In genomic region chr7:17966706-17967105, GRCh38 we compare ENCODE assay signal across 3 cellular contexts.
"Had no signal": no experiment of that assay in that cellular context is flagged by ENCODE, and none has a peak within 500 bp of the region (broad histone marks: within the 10 kb centered on the region; RNA-seq: fewer than 3 reads in every experiment).

No MANE protein-coding gene starts in this region.

- DNase-seq: GDM1, GF-D8 had no signal

- H3K4me3 ChIP-seq: GM12878 had no signal

- ATAC-seq: GM12878 had no signal
